In genomic region chr7:93150200-93150835, GRCh38 we compare ENCODE assay signal across 13 cellular contexts. TPM values are rescaled to one million over a fixed set of nuclear protein-coding genes. Genes with fewer than 3 reads are reported as not detected.
DNase-seq lines count a peak whose midpoint lies in the region; ATAC-seq and TF ChIP-seq lines count a peak whose summit lies in the region.
"Had no signal": no experiment of that assay in that cellular context is flagged by ENCODE, and none has a peak within 500 bp of the region (broad histone marks: within the 10 kb centered on the region; RNA-seq: fewer than 3 reads in every experiment).

No MANE protein-coding gene starts in this region.

- no peak overlapping the region for H3K4me3 Mint-ChIP-seq in osteocyte (ENCODE audit: unreplicated experiment)
- H3K4me3 Mint-ChIP-seq in activated T-helper 2 cell treated with anti-CD3 and anti-CD28 coated beads, Interferon-gamma antibody, Interleukin-2, Interleukin-4, amounts not matched to agents 10 μg/mL and 5 μg/mL and 100 μg/mL, durations not matched to agents 14 hours and 24 hours and 36 hours (ENCODE audit: low read depth) = no peak overlapping the region
- H3K4me3 Mint-ChIP-seq: activated naive CD8-positive, alpha-beta T cell treated with anti-CD3 and anti-CD28 coated beads, Interleukin-2, amount 10 ng/mL, durations not matched to agents 7 days and 5 days; T-helper 17 cell had no signal

- no peak for DNase-seq in DND-41
- DNase-seq in NCI-H226 = peak; percentile 60
- DNase-seq in dedifferentiated amniotic fluid mesenchymal stem cell (ENCODE audit: extremely low spot score) = peak; percentile 49
- no peak for DNase-seq in osteocyte (ENCODE audit: extremely low spot score, unreplicated experiment)
- no peak for DNase-seq in KG1 (lab: John Stamatoyannopoulos, UW)
- no peak for DNase-seq in activated T-helper 2 cell treated with anti-CD3 and anti-CD28 coated beads, Interferon-gamma antibody, Interleukin-2, Interleukin-4, amounts not matched to agents 10 μg/mL and 5 μg/mL and 100 μg/mL, durations not matched to agents 14 hours and 24 hours and 36 hours (ENCODE audit: low spot score)
- no peak for DNase-seq in NCI-H748 (lab: John Stamatoyannopoulos, UW; ENCODE audit: unreplicated experiment)
- DNase-seq: activated CD8-positive, alpha-beta memory T cell treated with anti-CD3 and anti-CD28 coated beads for 24 hours; activated naive CD8-positive, alpha-beta T cell treated with anti-CD3 and anti-CD28 coated beads, Interleukin-2, amount 10 ng/mL, durations not matched to agents 7 days and 5 days; NCI-H1436 treated with DMSO at 0.1 percent for 48 hours; T-helper 17 cell had no signal

- H3K27me3 ChIP-seq in DND-41 (ENCODE audit: insufficient read depth, low read length, poor library complexity) = no peaks in the 10 kb centered on the region

- H3K27me3 Mint-ChIP-seq in osteocyte (ENCODE audit: unreplicated experiment) = no peaks in the 10 kb centered on the region
- H3K27me3 Mint-ChIP-seq in activated T-helper 2 cell treated with anti-CD3 and anti-CD28 coated beads, Interferon-gamma antibody, Interleukin-2, Interleukin-4, amounts not matched to agents 10 μg/mL and 5 μg/mL and 100 μg/mL, durations not matched to agents 14 hours and 24 hours and 36 hours (ENCODE audit: low read depth) = peaks cover 1% of the 10 kb centered on the region
- H3K27me3 Mint-ChIP-seq: activated naive CD8-positive, alpha-beta T cell treated with anti-CD3 and anti-CD28 coated beads, Interleukin-2, amount 10 ng/mL, durations not matched to agents 7 days and 5 days; T-helper 17 cell had no signal

- TF ChIP-seq CTCF in DND-41 (IDR thresholded peaks at IDR 0.05; ENCODE audit: borderline replicate concordance, extremely low read depth, low read length, poor library complexity, severe bottlenecking) = no peak
- no peak for TF ChIP-seq CTCF in osteocyte (IDR thresholded peaks at IDR 0.05)

- H3K79me2 ChIP-seq in DND-41 (ENCODE audit: insufficient read depth, low read length) = peaks cover 22% of the 10 kb centered on the region

- H3K27ac ChIP-seq in DND-41 (ENCODE audit: low read length) = no peak overlapping the region

- H3K36me3 Mint-ChIP-seq in osteocyte (ENCODE audit: unreplicated experiment) = peaks cover 10% of the 10 kb centered on the region
- H3K36me3 Mint-ChIP-seq in activated T-helper 2 cell treated with anti-CD3 and anti-CD28 coated beads, Interferon-gamma antibody, Interleukin-2, Interleukin-4, amounts not matched to agents 10 μg/mL and 5 μg/mL and 100 μg/mL, durations not matched to agents 14 hours and 24 hours and 36 hours (ENCODE audit: low read depth) = peaks cover 11% of the 10 kb centered on the region

- H3K9me3 ChIP-seq in DND-41 (ENCODE audit: insufficient read depth, low read length, severe bottlenecking) = no peaks in the 10 kb centered on the region

- no peak overlapping the region for H3K9ac ChIP-seq in DND-41 (ENCODE audit: low read depth, low read length)

- no peaks in the 10 kb centered on the region for H3K9me3 Mint-ChIP-seq in osteocyte (ENCODE audit: unreplicated experiment)
- no peaks in the 10 kb centered on the region for H3K9me3 Mint-ChIP-seq in activated T-helper 2 cell treated with anti-CD3 and anti-CD28 coated beads, Interferon-gamma antibody, Interleukin-2, Interleukin-4, amounts not matched to agents 10 μg/mL and 5 μg/mL and 100 μg/mL, durations not matched to agents 14 hours and 24 hours and 36 hours

- no peak overlapping the region for H3K4me2 ChIP-seq in DND-41 (ENCODE audit: insufficient read depth, low read length)
- H3K4me2 ChIP-seq: smooth muscle cell had no signal

- H3K36me3 ChIP-seq in DND-41 (ENCODE audit: insufficient read depth, low read length) = no peaks in the 10 kb centered on the region

- H3K4me3 ChIP-seq in DND-41 (ENCODE audit: low read depth in 1 of 2, low read length in 2 of 2) = no peak overlapping the region
- H3K4me3 ChIP-seq: smooth muscle cell had no signal

- no peaks in the 10 kb centered on the region for H4K20me1 ChIP-seq in DND-41 (ENCODE audit: insufficient read depth, low read length)

- peaks cover 41% of the 10 kb centered on the region for H3K4me1 Mint-ChIP-seq in osteocyte (ENCODE audit: unreplicated experiment)
- H3K4me1 Mint-ChIP-seq in activated T-helper 2 cell treated with anti-CD3 and anti-CD28 coated beads, Interferon-gamma antibody, Interleukin-2, Interleukin-4, amounts not matched to agents 10 μg/mL and 5 μg/mL and 100 μg/mL, durations not matched to agents 14 hours and 24 hours and 36 hours (ENCODE audit: low read depth) = peaks cover 29% of the 10 kb centered on the region

- 0 out of 2 replicates have a peak overlapping the region, but pooled peaks have one; percentile 22 for H2AFZ ChIP-seq in DND-41 (ENCODE audit: low read depth, low read length)

- H3K27ac Mint-ChIP-seq in osteocyte (ENCODE audit: unreplicated experiment) = peak overlapping the region; percentile 2
- no peak overlapping the region for H3K27ac Mint-ChIP-seq in activated T-helper 2 cell treated with anti-CD3 and anti-CD28 coated beads, Interferon-gamma antibody, Interleukin-2, Interleukin-4, amounts not matched to agents 10 μg/mL and 5 μg/mL and 100 μg/mL, durations not matched to agents 14 hours and 24 hours and 36 hours
- H3K27ac Mint-ChIP-seq: activated naive CD8-positive, alpha-beta T cell treated with anti-CD3 and anti-CD28 coated beads, Interleukin-2, amount 10 ng/mL, durations not matched to agents 7 days and 5 days; T-helper 17 cell had no signal

- H3K4me1 ChIP-seq in DND-41 (ENCODE audit: insufficient read depth, low read length) = peaks cover 27% of the 10 kb centered on the region

- intact Hi-C loops in activated T-helper 2 cell treated with anti-CD3 and anti-CD28 coated beads, Interferon-gamma antibody, Interleukin-2, Interleukin-4, amounts not matched to agents 10 μg/mL and 5 μg/mL and 100 μg/mL, durations not matched to agents 14 hours and 24 hours and 36 hours (cut with micrococcal nuclease) = no loop called here

- ATAC-seq in DND-41 (ENCODE audit: insufficient read depth, low read depth) = no peak
- ATAC-seq in HG02973 (IDR thresholded peaks at IDR 0.05; ENCODE audit: unreplicated experiment) = no peak
- ATAC-seq: T-helper 17 cell had no signal

RNA-seq across cellular contexts. Expression of gene SAMD9L, which starts 2.1 kb away (rescaled TPM):
- 16.8 and 17.6 TPM in 2 replicates for total RNA-seq in osteocyte
- total RNA-seq in activated T-helper 2 cell treated with anti-CD3 and anti-CD28 coated beads, Interferon-gamma antibody, Interleukin-2, Interleukin-4, amounts not matched to agents 10 μg/mL and 5 μg/mL and 100 μg/mL, durations not matched to agents 14 hours and 24 hours and 36 hours = 12.6 and 15.3 TPM in 2 replicates

RNA-seq across cellular contexts. Expression of gene SAMD9, which starts 32.5 kb away (rescaled TPM):
- total RNA-seq in osteocyte = 15.0 and 15.6 TPM in 2 replicates
- 9.3 and 9.4 TPM in 2 replicates for total RNA-seq in activated T-helper 2 cell treated with anti-CD3 and anti-CD28 coated beads, Interferon-gamma antibody, Interleukin-2, Interleukin-4, amounts not matched to agents 10 μg/mL and 5 μg/mL and 100 μg/mL, durations not matched to agents 14 hours and 24 hours and 36 hours

Comparison
In these comparisons a context has a peak if more than half of its experiments do, and no peak if none do; other contexts are left out.
1. DNase-seq: peak in NCI-H226 (single experiment) and dedifferentiated amniotic fluid mesenchymal stem cell (single experiment); none in DND-41 (single experiment), osteocyte (single experiment), KG1 (single experiment), activated T-helper 2 cell treated with anti-CD3 and anti-CD28 coated beads, Interferon-gamma antibody, Interleukin-2, Interleukin-4, amounts not matched to agents 10 μg/mL and 5 μg/mL and 100 μg/mL, durations not matched to agents 14 hours and 24 hours and 36 hours (single experiment) and NCI-H748 (single experiment).